In the genomic region with DNA sequence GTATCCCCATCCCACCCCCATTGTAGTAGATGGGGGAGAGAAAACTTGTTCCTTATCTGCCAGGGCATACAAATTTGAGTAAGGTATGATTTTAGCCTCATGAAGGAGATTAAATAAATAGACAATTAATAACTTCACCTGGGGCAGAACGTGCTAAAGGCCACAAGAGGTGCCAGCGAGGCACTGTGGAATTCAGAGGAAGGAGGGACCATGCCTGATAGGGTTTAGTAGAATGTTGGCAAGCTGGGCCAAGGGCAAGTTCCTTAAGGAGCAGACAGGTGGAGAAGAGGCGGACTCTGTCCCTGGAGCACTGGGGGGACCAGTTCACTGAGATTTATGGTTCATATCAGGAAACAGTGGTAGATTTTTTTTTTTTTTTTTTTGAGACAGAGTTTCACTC, we compare ENCODE assay signal across 12 cellular contexts. TPM values are rescaled to one million over a fixed set of nuclear protein-coding genes. Genes with fewer than 3 reads are reported as not detected.
DNase-seq lines count a peak whose midpoint lies in the region; ATAC-seq, FAIRE-seq and TF ChIP-seq lines count a peak whose summit lies in the region.
"Had no signal": no experiment of that assay in that cellular context is flagged by ENCODE, and none has a peak within 500 bp of the region (broad histone marks: within the 10 kb centered on the region; RNA-seq: fewer than 3 reads in every experiment).

No MANE protein-coding gene starts in this region.

- TF ChIP-seq CTCF in stomach (IDR thresholded peaks at IDR 0.05): no peak
- TF ChIP-seq CTCF in left lung (IDR thresholded peaks at IDR 0.05): no peak

- FAIRE-seq in frontal cortex (lab: Jason Lieb, UNC): no peak
- FAIRE-seq: endometrium had no signal

- intact Hi-C loops in stomach (cut with DNase I; ENCODE audit: low total_unique reads) (no loop called here), left lung (cut with DNase I) (no loop called here)

- no peak for TF ChIP-seq EP300 in stomach (IDR thresholded peaks at IDR 0.05)

- H3K4me1 Mint-ChIP-seq in activated CD4-positive, alpha-beta T cell treated with anti-CD3 and anti-CD28 coated beads, Interleukin-2, amount 10 ng/mL, durations not matched to agents 7 days and 5 days: peaks cover 5% of the 10 kb centered on the region

- H3K4me3 Mint-ChIP-seq in activated CD4-positive, alpha-beta T cell treated with anti-CD3 and anti-CD28 coated beads, Interleukin-2, amount 10 ng/mL, durations not matched to agents 7 days and 5 days: no peak overlapping the region
- H3K4me3 Mint-ChIP-seq: CD8-positive, alpha-beta memory T cell had no signal

- WGBS in stomach, 5 donors: 49 to 69% (median 54%) methylated on average over 3 of the region's 3 CpGs

- H3K27me3 Mint-ChIP-seq in activated CD4-positive, alpha-beta T cell treated with anti-CD3 and anti-CD28 coated beads, Interleukin-2, amount 10 ng/mL, durations not matched to agents 7 days and 5 days: no peaks in the 10 kb centered on the region
- H3K27me3 Mint-ChIP-seq: CD8-positive, alpha-beta memory T cell had no signal

- CTCF ChIA-PET in activated CD4-positive, alpha-beta T cell treated with anti-CD3 and anti-CD28 coated beads, Interleukin-2, amount 10 ng/mL, durations not matched to agents 7 days and 5 days (lab: Charles Lee): no interaction called here

- H3K4me1 ChIP-seq in stomach (peaks cover 0 to 4% (median 0%) of the 10 kb centered on the region in 4 donors), left lung (peaks cover 0 to 8% of the 10 kb centered on the region in 2 donors)

- H3K9me3 ChIP-seq in stomach (no peaks in the 10 kb centered on the region), left lung (no peaks in the 10 kb centered on the region)

- POLR2A ChIA-PET in activated CD4-positive, alpha-beta T cell treated with anti-CD3 and anti-CD28 coated beads, Interleukin-2, amount 10 ng/mL, durations not matched to agents 7 days and 5 days (lab: Charles Lee): no interaction called here

- H3K36me3 ChIP-seq in stomach (peaks cover 64 to 100% (median 100%) of the 10 kb centered on the region in 4 donors), left lung (peaks cover 0 to 97% of the 10 kb centered on the region in 2 donors)

- H3K9me3 Mint-ChIP-seq in activated CD4-positive, alpha-beta T cell treated with anti-CD3 and anti-CD28 coated beads, Interleukin-2, amount 10 ng/mL, durations not matched to agents 7 days and 5 days: peaks cover 2% of the 10 kb centered on the region
- H3K9me3 Mint-ChIP-seq: CD8-positive, alpha-beta memory T cell had no signal

- ATAC-seq in left lung: no peak

- no peak overlapping the region for H3K4me3 ChIP-seq in stomach
- H3K4me3 ChIP-seq in left lung: no peak overlapping the region

- peaks cover 53% of the 10 kb centered on the region for H3K36me3 Mint-ChIP-seq in activated CD4-positive, alpha-beta T cell treated with anti-CD3 and anti-CD28 coated beads, Interleukin-2, amount 10 ng/mL, durations not matched to agents 7 days and 5 days (ENCODE audit: low read depth)

- peak overlapping the region in 2 of 5 donors; percentile 14 to 60 for H3K27ac ChIP-seq in stomach
- H3K27ac ChIP-seq in left lung: no peak overlapping the region

- TF ChIP-seq POLR2A in stomach (IDR thresholded peaks at IDR 0.05): no peak

- DNase-seq in activated CD4-positive, alpha-beta T cell treated with anti-CD3 and anti-CD28 coated beads, Interleukin-2, amount 10 ng/mL, durations not matched to agents 7 days and 5 days: peak; percentile 18
- DNase-seq in activated CD4-positive, alpha-beta T cell treated with anti-CD3 and anti-CD28 coated beads for 48 hours: no peak
- DNase-seq in NCI-H69 (lab: John Stamatoyannopoulos, UW): peak; percentile 10
- peak; percentile 16 for DNase-seq in dermis blood vessel endothelial cell
- DNase-seq in stomach: peak; percentile 27
- DNase-seq in frontal cortex (ENCODE audit: low spot score in 2 of 2): no peak
- no peak for DNase-seq in hippocampal formation (lab: John Stamatoyannopoulos, UW)
- no peak for DNase-seq in left lung
- DNase-seq: activated CD8-positive, alpha-beta memory T cell treated with anti-CD3 and anti-CD28 coated beads, Interleukin-2, amount 50 U/mL, for 4 hours; CD8-positive, alpha-beta memory T cell; NCI-H774 had no signal

- no peak overlapping the region for H3K27ac Mint-ChIP-seq in activated CD4-positive, alpha-beta T cell treated with anti-CD3 and anti-CD28 coated beads, Interleukin-2, amount 10 ng/mL, durations not matched to agents 7 days and 5 days

- H3K27me3 ChIP-seq in stomach (no peaks in the 10 kb centered on the region), left lung (no peaks in the 10 kb centered on the region)

RNA-seq across cellular contexts. Expression of a gene that starts 22.5 kb away (rescaled TPM):
- 10 to 100 TPM; 37.2 to 38.4 TPM for total RNA-seq in activated CD4-positive, alpha-beta T cell treated with anti-CD3 and anti-CD28 coated beads, Interleukin-2, amount 10 ng/mL, durations not matched to agents 7 days and 5 days
- 23.7 and 25.4 TPM in 2 replicates for total RNA-seq in dermis blood vessel endothelial cell
- total RNA-seq in stomach: 10 to 100 TPM; 22.6 to 84.9 (median 50.4) TPM
- 10 to 100 TPM; 28.0 to 34.1 (median 32.2) TPM for polyA plus RNA-seq in stomach
- 14.3 TPM for total RNA-seq in frontal cortex
- 10 to 100 TPM; 32.6 to 40.5 TPM for total RNA-seq in left lung

RNA-seq across cellular contexts. Expression of a gene that starts 41.5 kb away (rescaled TPM):
- not detected for total RNA-seq in activated CD4-positive, alpha-beta T cell treated with anti-CD3 and anti-CD28 coated beads, Interleukin-2, amount 10 ng/mL, durations not matched to agents 7 days and 5 days
- 0.05 TPM in 1 of 2 replicates, not detected in the other for total RNA-seq in dermis blood vessel endothelial cell
- total RNA-seq in stomach: 1,000 to 10,000 TPM in 2 of 5 donors, 100 to 1,000 TPM in 3; 444 to 2,977 (median 978) TPM
- 1,000 to 10,000 TPM in 1 of 3 donors, 100 to 1,000 TPM in 2; 143 to 1,485 (median 206) TPM for polyA plus RNA-seq in stomach
- total RNA-seq in frontal cortex: 0.82 TPM
- total RNA-seq in left lung: 100 to 1,000 TPM in 1 of 2 donors, 10 to 100 TPM in 1; 70.2 to 156 TPM
- total RNA-seq: CD8-positive, alpha-beta memory T cell had no signal
- polyA plus RNA-seq: CD8-positive, alpha-beta memory T cell had no signal

Comparison
In these comparisons a context has a peak if more than half of its experiments do, and no peak if none do; other contexts are left out.
1. DNase-seq: peak in activated CD4-positive, alpha-beta T cell treated with anti-CD3 and anti-CD28 coated beads, Interleukin-2, amount 10 ng/mL, durations not matched to agents 7 days and 5 days (single experiment), NCI-H69 (single experiment), dermis blood vessel endothelial cell (single experiment) and stomach (single experiment); none in activated CD4-positive, alpha-beta T cell treated with anti-CD3 and anti-CD28 coated beads for 48 hours (single experiment), frontal cortex (0 of 2), hippocampal formation (0 of 2) and left lung (0 of 2).
2. RNA of a gene that starts 41.5 kb away (total RNA-seq): 444 to 2,977 TPM in stomach and 70.2 to 156 TPM in left lung; 0.82 TPM in frontal cortex (single experiment), not detected in activated CD4-positive, alpha-beta T cell treated with anti-CD3 and anti-CD28 coated beads, Interleukin-2, amount 10 ng/mL, durations not matched to agents 7 days and 5 days and 0.05 TPM in dermis blood vessel endothelial cell; every median in the first group is over 10 times any median in the second.